Comparison of ENCODE assay signal across 2 cellular contexts in the genomic region with DNA sequence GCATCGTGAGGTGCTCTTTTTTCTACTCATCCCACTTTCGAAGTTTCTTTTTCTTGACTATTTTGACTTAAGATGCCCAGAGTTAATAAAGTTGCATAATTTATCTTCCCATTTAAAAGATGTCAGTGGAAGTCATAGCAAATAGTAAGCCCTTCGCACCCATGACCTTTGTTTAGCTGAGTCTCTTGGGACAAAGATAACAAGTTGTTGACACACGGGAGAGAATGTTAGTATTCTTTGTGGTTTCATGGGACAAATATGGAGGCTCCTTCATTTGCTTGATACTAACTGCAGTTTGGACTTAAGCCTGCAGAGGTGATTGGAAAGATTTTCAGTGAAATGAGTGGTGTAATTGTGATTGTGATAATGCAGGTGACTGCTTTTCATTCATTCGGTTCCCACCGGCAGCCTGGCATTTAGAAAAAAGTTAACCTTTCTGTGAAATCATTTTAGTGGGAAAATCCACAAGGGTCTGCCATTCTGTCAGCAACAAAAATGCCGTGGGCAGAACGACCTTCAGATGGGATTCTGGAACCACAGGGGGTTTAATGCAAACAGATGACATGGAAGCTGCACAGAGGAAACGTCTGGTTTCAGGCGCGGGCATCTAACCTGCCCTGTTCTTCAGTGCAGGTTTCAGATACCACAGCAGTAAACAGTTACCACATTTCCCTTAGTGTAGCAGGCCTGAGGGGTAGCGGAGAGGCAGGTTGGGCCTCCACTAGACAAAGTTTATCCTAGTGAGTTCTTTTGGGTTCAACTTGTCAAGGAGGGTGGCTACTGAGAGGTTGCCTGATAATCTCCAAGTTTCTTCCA.
TF ChIP-seq lines count a peak whose summit lies in the region.

No MANE protein-coding gene starts in this region.

TF ChIP-seq in WTC11, 78 proteins besides CTCF, POLR2A, EP300 and RAD21:
- TF ChIP-seq ELF4 (CRISPR knock-in tag; IDR thresholded peaks at IDR 0.05; ENCODE audit: low read depth) (no peak), HMGA2 (CRISPR knock-in tag; IDR thresholded peaks at IDR 0.05) (no peak), CREM (CRISPR knock-in tag; IDR thresholded peaks at IDR 0.05) (no peak), IRF2 (CRISPR knock-in tag; IDR thresholded peaks at IDR 0.05; ENCODE audit: borderline replicate concordance, low read depth) (no peak), RELA (CRISPR knock-in tag; IDR thresholded peaks at IDR 0.05; ENCODE audit: borderline replicate concordance) (no peak), ESRRA (CRISPR knock-in tag; IDR thresholded peaks at IDR 0.05; ENCODE audit: borderline replicate concordance) (no peak), ZNF263 (CRISPR knock-in tag; IDR thresholded peaks at IDR 0.05; ENCODE audit: low read depth) (no peak), ZNF121 (CRISPR knock-in tag; IDR thresholded peaks at IDR 0.05) (no peak), TEAD1 (CRISPR knock-in tag; IDR thresholded peaks at IDR 0.05) (no peak), KAT7 (CRISPR knock-in tag; IDR thresholded peaks at IDR 0.05; ENCODE audit: borderline replicate concordance) (no peak), RORB (CRISPR knock-in tag; IDR thresholded peaks at IDR 0.05) (no peak), OVOL2 (CRISPR knock-in tag; IDR thresholded peaks at IDR 0.05; ENCODE audit: borderline replicate concordance) (no peak)
- TF ChIP-seq, protein P1, sequence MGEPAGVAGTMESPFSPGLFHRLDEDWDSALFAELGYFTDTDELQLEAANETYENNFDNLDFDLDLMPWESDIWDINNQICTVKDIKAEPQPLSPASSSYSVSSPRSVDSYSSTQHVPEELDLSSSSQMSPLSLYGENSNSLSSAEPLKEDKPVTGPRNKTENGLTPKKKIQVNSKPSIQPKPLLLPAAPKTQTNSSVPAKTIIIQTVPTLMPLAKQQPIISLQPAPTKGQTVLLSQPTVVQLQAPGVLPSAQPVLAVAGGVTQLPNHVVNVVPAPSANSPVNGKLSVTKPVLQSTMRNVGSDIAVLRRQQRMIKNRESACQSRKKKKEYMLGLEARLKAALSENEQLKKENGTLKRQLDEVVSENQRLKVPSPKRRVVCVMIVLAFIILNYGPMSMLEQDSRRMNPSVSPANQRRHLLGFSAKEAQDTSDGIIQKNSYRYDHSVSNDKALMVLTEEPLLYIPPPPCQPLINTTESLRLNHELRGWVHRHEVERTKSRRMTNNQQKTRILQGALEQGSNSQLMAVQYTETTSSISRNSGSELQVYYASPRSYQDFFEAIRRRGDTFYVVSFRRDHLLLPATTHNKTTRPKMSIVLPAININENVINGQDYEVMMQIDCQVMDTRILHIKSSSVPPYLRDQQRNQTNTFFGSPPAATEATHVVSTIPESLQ (CRISPR knock-in tag; IDR thresholded peaks at IDR 0.05): no peak
- TF ChIP-seq, protein P2, sequence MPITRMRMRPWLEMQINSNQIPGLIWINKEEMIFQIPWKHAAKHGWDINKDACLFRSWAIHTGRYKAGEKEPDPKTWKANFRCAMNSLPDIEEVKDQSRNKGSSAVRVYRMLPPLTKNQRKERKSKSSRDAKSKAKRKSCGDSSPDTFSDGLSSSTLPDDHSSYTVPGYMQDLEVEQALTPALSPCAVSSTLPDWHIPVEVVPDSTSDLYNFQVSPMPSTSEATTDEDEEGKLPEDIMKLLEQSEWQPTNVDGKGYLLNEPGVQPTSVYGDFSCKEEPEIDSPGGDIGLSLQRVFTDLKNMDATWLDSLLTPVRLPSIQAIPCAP (CRISPR knock-in tag; IDR thresholded peaks at IDR 0.05): no peak
- TF ChIP-seq, protein P3, sequence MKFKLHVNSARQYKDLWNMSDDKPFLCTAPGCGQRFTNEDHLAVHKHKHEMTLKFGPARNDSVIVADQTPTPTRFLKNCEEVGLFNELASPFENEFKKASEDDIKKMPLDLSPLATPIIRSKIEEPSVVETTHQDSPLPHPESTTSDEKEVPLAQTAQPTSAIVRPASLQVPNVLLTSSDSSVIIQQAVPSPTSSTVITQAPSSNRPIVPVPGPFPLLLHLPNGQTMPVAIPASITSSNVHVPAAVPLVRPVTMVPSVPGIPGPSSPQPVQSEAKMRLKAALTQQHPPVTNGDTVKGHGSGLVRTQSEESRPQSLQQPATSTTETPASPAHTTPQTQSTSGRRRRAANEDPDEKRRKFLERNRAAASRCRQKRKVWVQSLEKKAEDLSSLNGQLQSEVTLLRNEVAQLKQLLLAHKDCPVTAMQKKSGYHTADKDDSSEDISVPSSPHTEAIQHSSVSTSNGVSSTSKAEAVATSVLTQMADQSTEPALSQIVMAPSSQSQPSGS (CRISPR knock-in tag; IDR thresholded peaks at IDR 0.05; ENCODE audit: borderline replicate concordance, low read depth): no peak
- TF ChIP-seq, protein P4, sequence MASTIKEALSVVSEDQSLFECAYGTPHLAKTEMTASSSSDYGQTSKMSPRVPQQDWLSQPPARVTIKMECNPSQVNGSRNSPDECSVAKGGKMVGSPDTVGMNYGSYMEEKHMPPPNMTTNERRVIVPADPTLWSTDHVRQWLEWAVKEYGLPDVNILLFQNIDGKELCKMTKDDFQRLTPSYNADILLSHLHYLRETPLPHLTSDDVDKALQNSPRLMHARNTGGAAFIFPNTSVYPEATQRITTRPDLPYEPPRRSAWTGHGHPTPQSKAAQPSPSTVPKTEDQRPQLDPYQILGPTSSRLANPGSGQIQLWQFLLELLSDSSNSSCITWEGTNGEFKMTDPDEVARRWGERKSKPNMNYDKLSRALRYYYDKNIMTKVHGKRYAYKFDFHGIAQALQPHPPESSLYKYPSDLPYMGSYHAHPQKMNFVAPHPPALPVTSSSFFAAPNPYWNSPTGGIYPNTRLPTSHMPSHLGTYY (CRISPR knock-in tag; IDR thresholded peaks at IDR 0.05): no peak
- TF ChIP-seq, protein P5, sequence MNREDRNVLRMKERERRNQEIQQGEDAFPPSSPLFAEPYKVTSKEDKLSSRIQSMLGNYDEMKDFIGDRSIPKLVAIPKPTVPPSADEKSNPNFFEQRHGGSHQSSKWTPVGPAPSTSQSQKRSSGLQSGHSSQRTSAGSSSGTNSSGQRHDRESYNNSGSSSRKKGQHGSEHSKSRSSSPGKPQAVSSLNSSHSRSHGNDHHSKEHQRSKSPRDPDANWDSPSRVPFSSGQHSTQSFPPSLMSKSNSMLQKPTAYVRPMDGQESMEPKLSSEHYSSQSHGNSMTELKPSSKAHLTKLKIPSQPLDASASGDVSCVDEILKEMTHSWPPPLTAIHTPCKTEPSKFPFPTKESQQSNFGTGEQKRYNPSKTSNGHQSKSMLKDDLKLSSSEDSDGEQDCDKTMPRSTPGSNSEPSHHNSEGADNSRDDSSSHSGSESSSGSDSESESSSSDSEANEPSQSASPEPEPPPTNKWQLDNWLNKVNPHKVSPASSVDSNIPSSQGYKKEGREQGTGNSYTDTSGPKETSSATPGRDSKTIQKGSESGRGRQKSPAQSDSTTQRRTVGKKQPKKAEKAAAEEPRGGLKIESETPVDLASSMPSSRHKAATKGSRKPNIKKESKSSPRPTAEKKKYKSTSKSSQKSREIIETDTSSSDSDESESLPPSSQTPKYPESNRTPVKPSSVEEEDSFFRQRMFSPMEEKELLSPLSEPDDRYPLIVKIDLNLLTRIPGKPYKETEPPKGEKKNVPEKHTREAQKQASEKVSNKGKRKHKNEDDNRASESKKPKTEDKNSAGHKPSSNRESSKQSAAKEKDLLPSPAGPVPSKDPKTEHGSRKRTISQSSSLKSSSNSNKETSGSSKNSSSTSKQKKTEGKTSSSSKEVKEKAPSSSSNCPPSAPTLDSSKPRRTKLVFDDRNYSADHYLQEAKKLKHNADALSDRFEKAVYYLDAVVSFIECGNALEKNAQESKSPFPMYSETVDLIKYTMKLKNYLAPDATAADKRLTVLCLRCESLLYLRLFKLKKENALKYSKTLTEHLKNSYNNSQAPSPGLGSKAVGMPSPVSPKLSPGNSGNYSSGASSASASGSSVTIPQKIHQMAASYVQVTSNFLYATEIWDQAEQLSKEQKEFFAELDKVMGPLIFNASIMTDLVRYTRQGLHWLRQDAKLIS (CRISPR knock-in tag; IDR thresholded peaks at IDR 0.05; ENCODE audit: borderline replicate concordance): no peak

TF ChIP-seq in HepG2, 621 proteins besides CTCF, POLR2A, EP300 and RAD21 (continued from another document and continues in another):
- TF ChIP-seq TBP (CRISPR knock-in tag; IDR thresholded peaks at IDR 0.05): no peak
- TF ChIP-seq ZFP36L1 (CRISPR knock-in tag; IDR thresholded peaks at IDR 0.05): no peak
- 0 out of 2 replicates have a peak, but pooled peaks have one; percentile 58 for TF ChIP-seq ESRRA (CRISPR knock-in tag; IDR thresholded peaks at IDR 0.05; ENCODE audit: low read depth)
- no peak for TF ChIP-seq MTA1 (CRISPR knock-in tag; IDR thresholded peaks at IDR 0.05; ENCODE audit: borderline replicate concordance)
- no peak for TF ChIP-seq TOPORS (CRISPR knock-in tag; IDR thresholded peaks at IDR 0.05)
- TF ChIP-seq MEIS1 (CRISPR knock-in tag; IDR thresholded peaks at IDR 0.05; ENCODE audit: borderline replicate concordance): 0 out of 2 replicates have a peak, but pooled peaks have one; percentile 12
- peak; percentile 61; the same call in 1 of the 2 replicates for TF ChIP-seq ZKSCAN8 (CRISPR knock-in tag; IDR thresholded peaks at IDR 0.05; ENCODE audit: borderline replicate concordance)
- peak; percentile 76; the same call in 1 of the 2 replicates for TF ChIP-seq FOXO1 (CRISPR knock-in tag; IDR thresholded peaks at IDR 0.05)
- peak; percentile 58; the same call in 1 of the 2 replicates for TF ChIP-seq ZMYM2 (CRISPR knock-in tag; IDR thresholded peaks at IDR 0.05)
- peak; percentile 59 for TF ChIP-seq FOSL2 (CRISPR knock-in tag; IDR thresholded peaks at IDR 0.05)
- TF ChIP-seq ZNF775 (CRISPR knock-in tag; IDR thresholded peaks at IDR 0.05; ENCODE audit: borderline replicate concordance): no peak
- no peak; the same call in 1 of the 2 replicates for TF ChIP-seq ZNF12 (CRISPR knock-in tag; IDR thresholded peaks at IDR 0.05)
- TF ChIP-seq MTF1 (CRISPR knock-in tag; IDR thresholded peaks at IDR 0.05): no peak
- TF ChIP-seq SRSF1 (optimal IDR thresholded peaks at IDR 0.05; ENCODE audit: low read depth, low read length): no peak
- TF ChIP-seq, protein P6, sequence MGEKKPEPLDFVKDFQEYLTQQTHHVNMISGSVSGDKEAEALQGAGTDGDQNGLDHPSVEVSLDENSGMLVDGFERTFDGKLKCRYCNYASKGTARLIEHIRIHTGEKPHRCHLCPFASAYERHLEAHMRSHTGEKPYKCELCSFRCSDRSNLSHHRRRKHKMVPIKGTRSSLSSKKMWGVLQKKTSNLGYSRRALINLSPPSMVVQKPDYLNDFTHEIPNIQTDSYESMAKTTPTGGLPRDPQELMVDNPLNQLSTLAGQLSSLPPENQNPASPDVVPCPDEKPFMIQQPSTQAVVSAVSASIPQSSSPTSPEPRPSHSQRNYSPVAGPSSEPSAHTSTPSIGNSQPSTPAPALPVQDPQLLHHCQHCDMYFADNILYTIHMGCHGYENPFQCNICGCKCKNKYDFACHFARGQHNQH (CRISPR knock-in tag; IDR thresholded peaks at IDR 0.05): no peak
- no peak for TF ChIP-seq SMARCC2 (IDR thresholded peaks at IDR 0.05)
- TF ChIP-seq FOXA3 (CRISPR knock-in tag; IDR thresholded peaks at IDR 0.05): peak; percentile 95
- peak; percentile 80; the same call in 1 of the 2 replicates for TF ChIP-seq CBFB (CRISPR knock-in tag; IDR thresholded peaks at IDR 0.05)
- TF ChIP-seq EHMT2 (IDR thresholded peaks at IDR 0.05; ENCODE audit: borderline replicate concordance, low read depth, low read length): peak; percentile 44; the same call in 1 of the 2 replicates
- TF ChIP-seq RELA (CRISPR knock-in tag; IDR thresholded peaks at IDR 0.05): no peak
- no peak for TF ChIP-seq ZNF264 (CRISPR knock-in tag; IDR thresholded peaks at IDR 0.05)
- TF ChIP-seq, protein P7, sequence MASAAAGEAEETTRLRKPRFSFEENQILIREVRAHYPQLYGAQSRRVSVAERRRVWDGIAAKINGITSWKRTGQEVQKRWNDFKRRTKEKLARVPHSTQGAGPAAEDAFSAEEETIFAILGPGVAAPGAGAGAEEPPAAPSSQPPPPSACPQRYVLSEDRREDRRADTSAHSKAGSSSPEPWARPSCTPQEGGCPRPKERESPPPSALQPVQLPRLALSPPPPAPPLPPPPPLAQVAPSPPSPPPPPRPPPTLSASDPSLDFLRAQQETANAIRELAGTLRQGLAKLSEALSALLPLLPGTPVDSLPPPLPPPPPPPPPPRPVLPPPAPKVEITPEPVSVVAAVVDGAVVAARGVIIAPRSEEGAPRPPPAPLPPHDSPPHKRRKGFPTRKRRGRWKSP (CRISPR knock-in tag; IDR thresholded peaks at IDR 0.05): no peak
- TF ChIP-seq KLF9 (CRISPR knock-in tag; IDR thresholded peaks at IDR 0.05; ENCODE audit: low read depth): no peak
- TF ChIP-seq, protein P8, sequence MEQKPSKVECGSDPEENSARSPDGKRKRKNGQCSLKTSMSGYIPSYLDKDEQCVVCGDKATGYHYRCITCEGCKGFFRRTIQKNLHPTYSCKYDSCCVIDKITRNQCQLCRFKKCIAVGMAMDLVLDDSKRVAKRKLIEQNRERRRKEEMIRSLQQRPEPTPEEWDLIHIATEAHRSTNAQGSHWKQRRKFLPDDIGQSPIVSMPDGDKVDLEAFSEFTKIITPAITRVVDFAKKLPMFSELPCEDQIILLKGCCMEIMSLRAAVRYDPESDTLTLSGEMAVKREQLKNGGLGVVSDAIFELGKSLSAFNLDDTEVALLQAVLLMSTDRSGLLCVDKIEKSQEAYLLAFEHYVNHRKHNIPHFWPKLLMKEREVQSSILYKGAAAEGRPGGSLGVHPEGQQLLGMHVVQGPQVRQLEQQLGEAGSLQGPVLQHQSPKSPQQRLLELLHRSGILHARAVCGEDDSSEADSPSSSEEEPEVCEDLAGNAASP (CRISPR knock-in tag; IDR thresholded peaks at IDR 0.05; ENCODE audit: borderline replicate concordance): peak; percentile 71; the same call in 1 of the 2 replicates
- TF ChIP-seq ZNF644 (CRISPR knock-in tag; IDR thresholded peaks at IDR 0.05; ENCODE audit: low read depth): peak; percentile 75
- TF ChIP-seq DNMT1 (CRISPR knock-in tag; IDR thresholded peaks at IDR 0.05): no peak
- TF ChIP-seq PCBP2 (optimal IDR thresholded peaks at IDR 0.05; ENCODE audit: low read depth, low read length, poor library complexity, severe bottlenecking): no peak
- no peak for TF ChIP-seq NR1H2 (CRISPR knock-in tag; IDR thresholded peaks at IDR 0.05; ENCODE audit: borderline replicate concordance, low read depth)
- TF ChIP-seq MLLT10 (CRISPR knock-in tag; IDR thresholded peaks at IDR 0.05): no peak
- TF ChIP-seq, protein P9, sequence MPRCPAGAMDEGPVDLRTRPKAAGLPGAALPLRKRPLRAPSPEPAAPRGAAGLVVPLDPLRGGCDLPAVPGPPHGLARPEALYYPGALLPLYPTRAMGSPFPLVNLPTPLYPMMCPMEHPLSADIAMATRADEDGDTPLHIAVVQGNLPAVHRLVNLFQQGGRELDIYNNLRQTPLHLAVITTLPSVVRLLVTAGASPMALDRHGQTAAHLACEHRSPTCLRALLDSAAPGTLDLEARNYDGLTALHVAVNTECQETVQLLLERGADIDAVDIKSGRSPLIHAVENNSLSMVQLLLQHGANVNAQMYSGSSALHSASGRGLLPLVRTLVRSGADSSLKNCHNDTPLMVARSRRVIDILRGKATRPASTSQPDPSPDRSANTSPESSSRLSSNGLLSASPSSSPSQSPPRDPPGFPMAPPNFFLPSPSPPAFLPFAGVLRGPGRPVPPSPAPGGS (CRISPR knock-in tag; IDR thresholded peaks at IDR 0.05): no peak
- no peak; the same call in 1 of the 2 replicates for TF ChIP-seq YEATS2 (CRISPR knock-in tag; IDR thresholded peaks at IDR 0.05; ENCODE audit: borderline replicate concordance)
- no peak for TF ChIP-seq ZNF383 (CRISPR knock-in tag; IDR thresholded peaks at IDR 0.05; ENCODE audit: borderline replicate concordance)
- TF ChIP-seq KMT2A (CRISPR knock-in tag; IDR thresholded peaks at IDR 0.05): peak; percentile 52; the same call in 1 of the 2 replicates
- no peak for TF ChIP-seq ZMYM4 (CRISPR knock-in tag; IDR thresholded peaks at IDR 0.05)
- TF ChIP-seq KDM3A (CRISPR knock-in tag; IDR thresholded peaks at IDR 0.05; ENCODE audit: low read depth): no peak
- no peak for TF ChIP-seq BRD4 (CRISPR knock-in tag; IDR thresholded peaks at IDR 0.05)
- no peak for TF ChIP-seq HES4 (CRISPR knock-in tag; IDR thresholded peaks at IDR 0.05; ENCODE audit: borderline replicate concordance)
- TF ChIP-seq AGO2 (optimal IDR thresholded peaks at IDR 0.05; ENCODE audit: low read depth, low read length): no peak
- no peak for TF ChIP-seq RFXAP (CRISPR knock-in tag; IDR thresholded peaks at IDR 0.05; ENCODE audit: borderline replicate concordance)
- no peak for TF ChIP-seq TOE1 (CRISPR knock-in tag; IDR thresholded peaks at IDR 0.05)
- TF ChIP-seq ZNF546 (CRISPR knock-in tag; conservative IDR thresholded peaks at IDR 0.05): no peak
